ENCODE assay signal across 11 cellular contexts in the genomic region with DNA sequence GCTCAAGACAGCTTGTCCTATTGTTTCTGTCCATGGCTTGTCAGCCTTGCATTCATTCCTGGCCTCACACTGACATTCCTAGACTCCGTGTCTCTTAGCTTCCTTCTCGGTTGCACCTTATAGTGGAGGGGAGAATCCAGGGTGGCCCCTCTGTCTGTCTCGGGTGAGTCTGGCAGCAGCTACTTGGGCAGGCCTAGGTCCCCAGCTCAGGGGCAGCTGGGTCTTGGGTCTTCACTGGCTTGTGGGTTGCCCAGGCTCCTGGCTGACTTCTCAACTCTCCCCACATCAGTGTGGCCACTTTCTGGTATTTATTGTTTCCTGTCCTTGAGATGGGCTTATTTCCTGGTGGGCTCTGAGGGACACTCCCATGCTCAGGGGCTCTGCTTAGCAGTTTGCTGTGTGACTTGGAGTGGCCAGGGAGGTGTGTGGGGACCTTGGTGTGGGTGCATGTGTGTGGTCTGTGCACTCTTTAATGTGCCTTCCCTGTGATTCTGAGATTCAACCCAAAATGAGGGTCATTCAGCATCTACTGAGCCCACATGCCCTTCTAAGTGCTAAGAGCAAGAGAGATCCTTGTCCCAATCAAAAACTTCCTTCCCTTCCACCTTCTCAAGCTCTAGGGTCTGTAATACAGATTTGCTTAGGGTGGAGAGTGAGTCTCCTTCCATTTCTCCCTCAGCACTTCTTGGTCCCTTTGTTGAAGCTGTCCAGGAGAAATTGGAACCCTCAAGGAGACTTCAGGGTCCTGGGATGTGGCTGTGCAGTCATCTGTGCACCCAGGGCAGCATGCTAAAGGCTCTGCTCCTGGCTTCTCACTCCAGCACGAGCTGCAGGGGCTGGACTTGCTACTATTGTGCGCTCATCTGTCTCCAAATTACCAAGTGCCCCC. TPM values are rescaled to one million over a fixed set of nuclear protein-coding genes. Genes with fewer than 3 reads are reported as not detected.
DNase-seq lines count a peak whose midpoint lies in the region; ATAC-seq and TF ChIP-seq lines count a peak whose summit lies in the region.
"Had no signal": no experiment of that assay in that cellular context is flagged by ENCODE, and none has a peak within 500 bp of the region (broad histone marks: within the 10 kb centered on the region; RNA-seq: fewer than 3 reads in every experiment).

No MANE protein-coding gene starts in this region.

- H3K4me3 ChIP-seq in IMR-90 (ENCODE audit: insufficient read depth, low read depth, low read length) (no peak overlapping the region), tibial artery (no peak overlapping the region)
- H3K4me3 ChIP-seq: MG63, stomach had no signal

- no peak overlapping the region for H2BK20ac ChIP-seq in IMR-90 (ENCODE audit: low read depth, low read length)

- no peaks in the 10 kb centered on the region for H3K9me3 Mint-ChIP-seq in activated T-helper 1 cell treated with anti-CD3 and anti-CD28 coated beads, Interleukin-12 subunit alpha, Interleukin-12 subunit beta, Interleukin-2, Interleukin-4 antibody, amounts not matched to agents 30 ng/mL and 10 ng/mL and 1 ng/mL, durations not matched to agents 14 hours and 24 hours and 36 hours
- H3K9me3 Mint-ChIP-seq in naive thymus-derived CD8-positive, alpha-beta T cell, result no peaks in the 10 kb centered on the region

- no peaks in the 10 kb centered on the region for H4K20me1 ChIP-seq in IMR-90 (ENCODE audit: insufficient read depth, low read length)

- peaks cover 3% of the 10 kb centered on the region; the same call in 1 of the 2 replicates for H3K9me1 ChIP-seq in IMR-90 (ENCODE audit: insufficient read depth, low read length)

- no peak overlapping the region for H2AK9ac ChIP-seq in IMR-90 (replicated peaks; ENCODE audit: low read depth, low read length, poor library complexity)

- H3K4me1 ChIP-seq in IMR-90 (ENCODE audit: control insufficient read depth, insufficient read depth, low read length) (peaks cover 6% of the 10 kb centered on the region), tibial artery (no peaks in the 10 kb centered on the region)
- H3K4me1 ChIP-seq: stomach had no signal

- H4K8ac ChIP-seq in IMR-90 (ENCODE audit: low read depth in 2 of 2, low read length in 2 of 2), result no peak overlapping the region

- dilution Hi-C loops in IMR-90 (cut with HindIII; ENCODE audit: low sequenced_read_pairs, unreplicated experiment), result loop anchor here (25.0 kb wide), 1 partner anchor 122 kb away; the partner anchor contains the start of gene HUS1

- H3K4me2 ChIP-seq in IMR-90 (ENCODE audit: low read depth, low read length), result no peak overlapping the region

- H2AK5ac ChIP-seq in IMR-90 (ENCODE audit: low read depth, low read length), result no peak overlapping the region

- H2BK15ac ChIP-seq in IMR-90 (ENCODE audit: low read depth, low read length), result no peak overlapping the region

- H3K27ac ChIP-seq in IMR-90 (ENCODE audit: insufficient read depth, low read length) (no peak overlapping the region), tibial artery (no peak overlapping the region)
- H3K27ac ChIP-seq: stomach had no signal

- no peaks in the 10 kb centered on the region for H3K27me3 ChIP-seq in IMR-90 (ENCODE audit: control insufficient read depth, insufficient read depth, low read length)
- no peaks in the 10 kb centered on the region for H3K27me3 ChIP-seq in tibial artery
- H3K27me3 ChIP-seq: MG63, stomach had no signal

- H3K36me3 ChIP-seq in IMR-90 (ENCODE audit: control insufficient read depth, insufficient read depth, low read length) (peaks cover 33% of the 10 kb centered on the region), tibial artery (peaks cover 31 to 49% (median 43%) of the 10 kb centered on the region in 3 donors)
- H3K36me3 ChIP-seq: MG63 had no signal

- DNase-seq in activated CD8-positive, alpha-beta memory T cell treated with anti-CD3 and anti-CD28 coated beads for 24 hours, result peak; percentile 56
- no peak for DNase-seq in activated CD8-positive, alpha-beta memory T cell treated with anti-CD3 and anti-CD28 coated beads, Interleukin-2, amount 50 U/mL, for 48 hours
- no peak for DNase-seq in IMR-90
- no peak for DNase-seq in activated T-helper 1 cell treated with anti-CD3 and anti-CD28 coated beads, Interleukin-12 subunit alpha, Interleukin-12 subunit beta, Interleukin-2, Interleukin-4 antibody, amounts not matched to agents 30 ng/mL and 10 ng/mL and 1 ng/mL, durations not matched to agents 14 hours and 24 hours and 36 hours (ENCODE audit: low spot score)
- DNase-seq in naive thymus-derived CD8-positive, alpha-beta T cell, result no peak
- DNase-seq in tibial artery, result no peak

- no peak overlapping the region for H3K9ac ChIP-seq in IMR-90 (ENCODE audit: low read depth, low read length)

- in situ Hi-C loops in IMR-90 (cut with MboI; ENCODE audit: low sequenced_read_pairs), result loop anchor here (25.0 kb wide), 1 partner anchor 847 kb away; no protein-coding TSS in a partner anchor

- peak overlapping the region; percentile 67 for H3K27ac Mint-ChIP-seq in activated T-helper 1 cell treated with anti-CD3 and anti-CD28 coated beads, Interleukin-12 subunit alpha, Interleukin-12 subunit beta, Interleukin-2, Interleukin-4 antibody, amounts not matched to agents 30 ng/mL and 10 ng/mL and 1 ng/mL, durations not matched to agents 14 hours and 24 hours and 36 hours
- H3K27ac Mint-ChIP-seq in naive thymus-derived CD8-positive, alpha-beta T cell, result peak overlapping the region; percentile 36 to 89 (median 81)

- TF ChIP-seq POLR2A in IMR-90 (IDR thresholded peaks at IDR 0.05; ENCODE audit: low read depth, low read length), result peak; percentile 39

- no peak overlapping the region for H4K91ac ChIP-seq in IMR-90 (ENCODE audit: insufficient read depth, low read depth, low read length)

- H3K27me3 Mint-ChIP-seq in activated T-helper 1 cell treated with anti-CD3 and anti-CD28 coated beads, Interleukin-12 subunit alpha, Interleukin-12 subunit beta, Interleukin-2, Interleukin-4 antibody, amounts not matched to agents 30 ng/mL and 10 ng/mL and 1 ng/mL, durations not matched to agents 14 hours and 24 hours and 36 hours (ENCODE audit: insufficient read depth), result no peaks in the 10 kb centered on the region
- H3K27me3 Mint-ChIP-seq in naive thymus-derived CD8-positive, alpha-beta T cell, result no peaks in the 10 kb centered on the region

- H3K14ac ChIP-seq in IMR-90 (replicated peaks; ENCODE audit: low read depth, low read length), result no peak overlapping the region

- peaks cover 38% of the 10 kb centered on the region for H3K36me3 Mint-ChIP-seq in activated T-helper 1 cell treated with anti-CD3 and anti-CD28 coated beads, Interleukin-12 subunit alpha, Interleukin-12 subunit beta, Interleukin-2, Interleukin-4 antibody, amounts not matched to agents 30 ng/mL and 10 ng/mL and 1 ng/mL, durations not matched to agents 14 hours and 24 hours and 36 hours (ENCODE audit: low read depth)
- H3K36me3 Mint-ChIP-seq in naive thymus-derived CD8-positive, alpha-beta T cell, result peaks cover 7 to 51% (median 19%) of the 10 kb centered on the region in 3 donors

- BruUV-seq in IMR-90 (replicated peaks; lab: Mats Ljungman, UMichigan), result no TSS peak

- no peak for TF ChIP-seq RAD21 in IMR-90 (IDR thresholded peaks at IDR 0.05; ENCODE audit: low read length)

- intact Hi-C loops in IMR-90 (cut with micrococcal nuclease), result no loop called here
- intact Hi-C loops in activated T-helper 1 cell treated with anti-CD3 and anti-CD28 coated beads, Interleukin-12 subunit alpha, Interleukin-12 subunit beta, Interleukin-2, Interleukin-4 antibody, amounts not matched to agents 30 ng/mL and 10 ng/mL and 1 ng/mL, durations not matched to agents 14 hours and 24 hours and 36 hours (cut with micrococcal nuclease), result no loop called here
- intact Hi-C loops in tibial artery (cut with DNase I; ENCODE audit: low total_unique reads), result no loop called here

- no peak overlapping the region for H2BK5ac ChIP-seq in IMR-90 (ENCODE audit: low read depth, low read length, poor library complexity, severe bottlenecking)

- H3K79me1 ChIP-seq in IMR-90 (ENCODE audit: low read depth in 1 of 2, low read length in 2 of 2), result no peaks in the 10 kb centered on the region

- CTCF ChIA-PET in IMR-90 (lab: Yijun Ruan, JAX), result interaction anchor here (0.6 to 1.6 kb wide), 13 partner anchors 7 to 164 kb away, joined by 3 to 20 read pairs (median 4); no protein-coding TSS in a partner anchor

- H3K4ac ChIP-seq in IMR-90 (ENCODE audit: low read depth, low read length), result no peak overlapping the region

- H2AFZ ChIP-seq in IMR-90 (replicated peaks; ENCODE audit: low read length, poor library complexity), result no peak overlapping the region

- H3K4me3 Mint-ChIP-seq in activated T-helper 1 cell treated with anti-CD3 and anti-CD28 coated beads, Interleukin-12 subunit alpha, Interleukin-12 subunit beta, Interleukin-2, Interleukin-4 antibody, amounts not matched to agents 30 ng/mL and 10 ng/mL and 1 ng/mL, durations not matched to agents 14 hours and 24 hours and 36 hours, result no peak overlapping the region
- H3K4me3 Mint-ChIP-seq in naive thymus-derived CD8-positive, alpha-beta T cell, result peak overlapping the region in 1 of 10 donors; percentile 44

- H3K4me1 Mint-ChIP-seq in activated T-helper 1 cell treated with anti-CD3 and anti-CD28 coated beads, Interleukin-12 subunit alpha, Interleukin-12 subunit beta, Interleukin-2, Interleukin-4 antibody, amounts not matched to agents 30 ng/mL and 10 ng/mL and 1 ng/mL, durations not matched to agents 14 hours and 24 hours and 36 hours (ENCODE audit: low read depth), result peaks cover 28% of the 10 kb centered on the region
- H3K4me1 Mint-ChIP-seq in naive thymus-derived CD8-positive, alpha-beta T cell, result peaks cover 8 to 11% (median 10%) of the 10 kb centered on the region in 4 donors

- no peak overlapping the region for H3K23ac ChIP-seq in IMR-90 (ENCODE audit: low read depth, low read length)

- no peak overlapping the region for H3K56ac ChIP-seq in IMR-90 (ENCODE audit: extremely low read depth, insufficient read depth, low read length)

- H3K18ac ChIP-seq in IMR-90 (ENCODE audit: low read depth, low read length), result no peak overlapping the region

- no peak overlapping the region for H4K5ac ChIP-seq in IMR-90 (ENCODE audit: low read depth, low read length)

- POLR2A ChIA-PET in IMR-90 (lab: Charles Lee; ENCODE audit: unreplicated experiment), result no interaction called here
- POLR2A ChIA-PET in naive thymus-derived CD8-positive, alpha-beta T cell (lab: Charles Lee), result interaction anchor here (1.0 to 3.7 kb wide), 4 partner anchors 16 to 118 kb away, joined by 3 to 54 read pairs (median 5); partner anchors contain the start of gene UPP1

- WGBS in IMR-90 (ENCODE audit: extremely low coverage in 2 of 2, insufficient read length in 1 of 2), 2 experiments, result no CpG with 5 or more reads among the region's 5 CpGs

- no peaks in the 10 kb centered on the region for H3K9me3 ChIP-seq in IMR-90 (ENCODE audit: control insufficient read depth, insufficient read depth, low read length)
- no peaks in the 10 kb centered on the region for H3K9me3 ChIP-seq in tibial artery
- H3K9me3 ChIP-seq: Caco-2, MG63, stomach had no signal

- ATAC-seq in IMR-90 (ENCODE audit: low read depth) (no peak), HG03460 (IDR thresholded peaks at IDR 0.05; ENCODE audit: unreplicated experiment) (no peak), GM18867 (IDR thresholded peaks at IDR 0.05; ENCODE audit: unreplicated experiment) (no peak)
- no peak for ATAC-seq in naive thymus-derived CD8-positive, alpha-beta T cell

- no peak overlapping the region for H2BK120ac ChIP-seq in IMR-90 (ENCODE audit: low read depth, low read length)

- no peak for TF ChIP-seq CTCF in IMR-90 (conservative IDR thresholded peaks at IDR 0.05; ENCODE audit: low read depth, low read length)
- no peak for TF ChIP-seq CTCF in tibial artery (IDR thresholded peaks at IDR 0.05)

RNA-seq across cellular contexts. Expression of gene UPP1, which starts 20.1 kb away (rescaled TPM):
- 3.9 and 4.2 TPM in 2 replicates for total RNA-seq in IMR-90 (2012; rRNA removed)
- 14.5 and 17.0 TPM in 2 replicates for polyA plus RNA-seq in IMR-90 (2012; rRNA removed)
- 13.7 and 14.6 TPM in 2 replicates for polyA plus RNA-seq in IMR-90 (2012; cell fraction: cytosol; rRNA removed)
- polyA plus RNA-seq in IMR-90 (2012; cell fraction: nucleus; rRNA removed; ENCODE audit: low replicate concordance), result 47.9 and 58.8 TPM in 2 replicates
- total RNA-seq in activated T-helper 1 cell treated with anti-CD3 and anti-CD28 coated beads, Interleukin-12 subunit alpha, Interleukin-12 subunit beta, Interleukin-2, Interleukin-4 antibody, amounts not matched to agents 30 ng/mL and 10 ng/mL and 1 ng/mL, durations not matched to agents 14 hours and 24 hours and 36 hours, result 51.6 and 55.4 TPM in 2 replicates
- 10 to 100 TPM; 37.2 to 38.0 TPM for total RNA-seq in naive thymus-derived CD8-positive, alpha-beta T cell
- 10 to 100 TPM; 67.3 to 68.7 (median 68.6) TPM for polyA plus RNA-seq in naive thymus-derived CD8-positive, alpha-beta T cell
